ENCODE assay signal across 1 cellular context in the genomic region with DNA sequence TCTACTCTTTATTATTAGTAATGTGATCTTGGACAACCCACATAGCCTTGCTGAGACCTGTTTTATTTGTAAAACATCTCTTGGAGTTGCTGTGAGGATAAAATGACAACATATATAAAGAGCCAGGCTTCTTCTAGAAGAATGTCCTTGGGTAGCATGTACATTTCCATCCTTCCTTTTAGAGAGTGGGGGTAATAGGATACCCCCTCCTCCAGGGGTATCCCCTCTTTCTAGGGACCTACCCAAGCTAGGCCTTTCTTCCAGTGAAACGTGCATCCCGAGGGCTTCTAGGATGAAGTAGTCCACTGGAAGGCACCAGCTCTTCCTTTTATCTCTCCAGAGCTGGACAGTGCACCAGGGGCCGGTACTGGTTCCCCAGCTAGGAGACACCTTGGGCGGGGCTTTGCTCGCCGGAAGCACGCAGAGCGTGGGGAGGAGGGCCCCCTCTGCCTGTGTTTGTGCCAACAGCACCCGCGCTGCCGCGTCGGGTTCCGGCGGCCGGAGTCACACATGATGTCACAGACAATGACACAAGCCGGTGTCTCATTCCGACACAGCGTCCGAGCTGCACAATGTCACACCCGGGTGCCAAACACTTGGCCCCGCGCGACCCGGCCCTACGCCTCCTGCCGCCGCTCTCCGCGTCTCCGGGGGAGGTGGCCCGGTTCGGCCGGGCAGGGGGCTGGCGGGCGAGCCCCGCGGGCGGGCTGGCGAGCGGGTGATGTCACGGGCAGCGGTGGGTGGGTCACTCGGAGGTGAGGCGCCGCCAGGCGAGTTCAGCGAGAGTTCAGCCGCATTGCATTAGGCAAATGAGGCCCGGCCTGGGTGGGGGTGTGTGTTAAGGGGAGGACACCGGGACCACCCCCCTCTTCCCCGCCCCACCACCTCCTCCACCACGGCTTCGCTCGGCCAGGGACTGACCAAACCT.
TF ChIP-seq lines count a peak whose summit lies in the region.

No MANE protein-coding gene starts in this region.

TF ChIP-seq in SK-N-SH treated with all-trans-retinoic acid at 6 μM for 48 hours, 23 proteins besides CTCF, POLR2A, EP300 and RAD21 (continued from another document):
- TF ChIP-seq, protein P1, sequence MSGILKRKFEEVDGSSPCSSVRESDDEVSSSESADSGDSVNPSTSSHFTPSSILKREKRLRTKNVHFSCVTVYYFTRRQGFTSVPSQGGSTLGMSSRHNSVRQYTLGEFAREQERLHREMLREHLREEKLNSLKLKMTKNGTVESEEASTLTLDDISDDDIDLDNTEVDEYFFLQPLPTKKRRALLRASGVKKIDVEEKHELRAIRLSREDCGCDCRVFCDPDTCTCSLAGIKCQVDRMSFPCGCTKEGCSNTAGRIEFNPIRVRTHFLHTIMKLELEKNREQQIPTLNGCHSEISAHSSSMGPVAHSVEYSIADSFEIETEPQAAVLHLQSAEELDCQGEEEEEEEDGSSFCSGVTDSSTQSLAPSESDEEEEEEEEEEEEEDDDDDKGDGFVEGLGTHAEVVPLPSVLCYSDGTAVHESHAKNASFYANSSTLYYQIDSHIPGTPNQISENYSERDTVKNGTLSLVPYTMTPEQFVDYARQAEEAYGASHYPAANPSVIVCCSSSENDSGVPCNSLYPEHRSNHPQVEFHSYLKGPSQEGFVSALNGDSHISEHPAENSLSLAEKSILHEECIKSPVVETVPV (CRISPR knock-in tag; IDR thresholded peaks at IDR 0.05): 0 out of 2 replicates have a peak, but pooled peaks have one; percentile 6
- TF ChIP-seq ISL1 (CRISPR knock-in tag; IDR thresholded peaks at IDR 0.05) (no peak), ZFP3 (CRISPR knock-in tag; IDR thresholded peaks at IDR 0.05) (peak; percentile 79; the same call in 1 of the 2 replicates), TOX (CRISPR knock-in tag; IDR thresholded peaks at IDR 0.05; ENCODE audit: borderline replicate concordance) (no peak), RARB (CRISPR knock-in tag; IDR thresholded peaks at IDR 0.05) (no peak; the same call in 1 of the 2 replicates), ZNF70 (CRISPR knock-in tag; IDR thresholded peaks at IDR 0.05) (no peak; the same call in 1 of the 2 replicates), CSDC2 (CRISPR knock-in tag; IDR thresholded peaks at IDR 0.05) (no peak), ZFP30 (CRISPR knock-in tag; IDR thresholded peaks at IDR 0.05) (peak; percentile 40; the same call in 1 of the 2 replicates), SNAI2 (CRISPR knock-in tag; IDR thresholded peaks at IDR 0.05) (no peak), ZNF565 (CRISPR knock-in tag; conservative IDR thresholded peaks at IDR 0.05; ENCODE audit: low read depth) (no peak; the same call in 1 of the 2 replicates), OSR1 (CRISPR knock-in tag; IDR thresholded peaks at IDR 0.05) (no peak), ESRRG (CRISPR knock-in tag; IDR thresholded peaks at IDR 0.05) (peak; percentile 89), GLIS3 (CRISPR knock-in tag; IDR thresholded peaks at IDR 0.05) (0 out of 2 replicates have a peak, but pooled peaks have one; percentile 17), ARNTL (CRISPR knock-in tag; IDR thresholded peaks at IDR 0.05; ENCODE audit: borderline replicate concordance, low read depth) (0 out of 2 replicates have a peak, but pooled peaks have one; percentile 14), PPARA (CRISPR knock-in tag; IDR thresholded peaks at IDR 0.05; ENCODE audit: borderline replicate concordance) (no peak)
- TF ChIP-seq, protein P2, sequence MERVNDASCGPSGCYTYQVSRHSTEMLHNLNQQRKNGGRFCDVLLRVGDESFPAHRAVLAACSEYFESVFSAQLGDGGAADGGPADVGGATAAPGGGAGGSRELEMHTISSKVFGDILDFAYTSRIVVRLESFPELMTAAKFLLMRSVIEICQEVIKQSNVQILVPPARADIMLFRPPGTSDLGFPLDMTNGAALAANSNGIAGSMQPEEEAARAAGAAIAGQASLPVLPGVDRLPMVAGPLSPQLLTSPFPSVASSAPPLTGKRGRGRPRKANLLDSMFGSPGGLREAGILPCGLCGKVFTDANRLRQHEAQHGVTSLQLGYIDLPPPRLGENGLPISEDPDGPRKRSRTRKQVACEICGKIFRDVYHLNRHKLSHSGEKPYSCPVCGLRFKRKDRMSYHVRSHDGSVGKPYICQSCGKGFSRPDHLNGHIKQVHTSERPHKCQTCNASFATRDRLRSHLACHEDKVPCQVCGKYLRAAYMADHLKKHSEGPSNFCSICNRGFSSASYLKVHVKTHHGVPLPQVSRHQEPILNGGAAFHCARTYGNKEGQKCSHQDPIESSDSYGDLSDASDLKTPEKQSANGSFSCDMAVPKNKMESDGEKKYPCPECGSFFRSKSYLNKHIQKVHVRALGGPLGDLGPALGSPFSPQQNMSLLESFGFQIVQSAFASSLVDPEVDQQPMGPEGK (CRISPR knock-in tag; IDR thresholded peaks at IDR 0.05; ENCODE audit: borderline replicate concordance): peak; percentile 92
- TF ChIP-seq, protein P3, sequence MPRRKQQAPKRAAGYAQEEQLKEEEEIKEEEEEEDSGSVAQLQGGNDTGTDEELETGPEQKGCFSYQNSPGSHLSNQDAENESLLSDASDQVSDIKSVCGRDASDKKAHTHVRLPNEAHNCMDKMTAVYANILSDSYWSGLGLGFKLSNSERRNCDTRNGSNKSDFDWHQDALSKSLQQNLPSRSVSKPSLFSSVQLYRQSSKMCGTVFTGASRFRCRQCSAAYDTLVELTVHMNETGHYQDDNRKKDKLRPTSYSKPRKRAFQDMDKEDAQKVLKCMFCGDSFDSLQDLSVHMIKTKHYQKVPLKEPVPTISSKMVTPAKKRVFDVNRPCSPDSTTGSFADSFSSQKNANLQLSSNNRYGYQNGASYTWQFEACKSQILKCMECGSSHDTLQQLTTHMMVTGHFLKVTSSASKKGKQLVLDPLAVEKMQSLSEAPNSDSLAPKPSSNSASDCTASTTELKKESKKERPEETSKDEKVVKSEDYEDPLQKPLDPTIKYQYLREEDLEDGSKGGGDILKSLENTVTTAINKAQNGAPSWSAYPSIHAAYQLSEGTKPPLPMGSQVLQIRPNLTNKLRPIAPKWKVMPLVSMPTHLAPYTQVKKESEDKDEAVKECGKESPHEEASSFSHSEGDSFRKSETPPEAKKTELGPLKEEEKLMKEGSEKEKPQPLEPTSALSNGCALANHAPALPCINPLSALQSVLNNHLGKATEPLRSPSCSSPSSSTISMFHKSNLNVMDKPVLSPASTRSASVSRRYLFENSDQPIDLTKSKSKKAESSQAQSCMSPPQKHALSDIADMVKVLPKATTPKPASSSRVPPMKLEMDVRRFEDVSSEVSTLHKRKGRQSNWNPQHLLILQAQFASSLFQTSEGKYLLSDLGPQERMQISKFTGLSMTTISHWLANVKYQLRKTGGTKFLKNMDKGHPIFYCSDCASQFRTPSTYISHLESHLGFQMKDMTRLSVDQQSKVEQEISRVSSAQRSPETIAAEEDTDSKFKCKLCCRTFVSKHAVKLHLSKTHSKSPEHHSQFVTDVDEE (CRISPR knock-in tag; IDR thresholded peaks at IDR 0.05): peak; percentile 70
